Comparison of ENCODE assay signal across 1 cellular context in the genomic region with DNA sequence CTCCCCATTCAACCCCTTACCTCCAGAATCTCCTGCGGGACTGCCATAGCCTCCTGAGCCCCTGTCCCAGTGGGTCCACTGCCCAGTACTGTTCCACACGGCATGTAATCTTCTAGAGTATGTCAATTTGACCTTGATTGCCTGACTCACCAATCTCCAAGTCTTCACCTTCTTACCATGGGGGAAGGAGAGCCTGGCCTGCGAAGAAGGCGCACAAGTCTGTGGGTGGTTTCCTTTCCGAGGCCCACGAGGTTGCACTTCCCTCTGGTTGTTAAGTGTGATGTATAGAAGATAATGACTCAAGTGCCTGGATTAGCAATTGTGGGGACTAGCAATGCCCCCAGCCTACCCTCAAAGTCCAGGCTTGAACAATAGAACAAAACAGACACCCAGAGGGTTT.
TF ChIP-seq lines count a peak whose summit lies in the region.

No MANE protein-coding gene starts in this region.

TF ChIP-seq in WTC11, 78 proteins besides CTCF, POLR2A, EP300 and RAD21 (continued from another document):
- TF ChIP-seq, protein P1, sequence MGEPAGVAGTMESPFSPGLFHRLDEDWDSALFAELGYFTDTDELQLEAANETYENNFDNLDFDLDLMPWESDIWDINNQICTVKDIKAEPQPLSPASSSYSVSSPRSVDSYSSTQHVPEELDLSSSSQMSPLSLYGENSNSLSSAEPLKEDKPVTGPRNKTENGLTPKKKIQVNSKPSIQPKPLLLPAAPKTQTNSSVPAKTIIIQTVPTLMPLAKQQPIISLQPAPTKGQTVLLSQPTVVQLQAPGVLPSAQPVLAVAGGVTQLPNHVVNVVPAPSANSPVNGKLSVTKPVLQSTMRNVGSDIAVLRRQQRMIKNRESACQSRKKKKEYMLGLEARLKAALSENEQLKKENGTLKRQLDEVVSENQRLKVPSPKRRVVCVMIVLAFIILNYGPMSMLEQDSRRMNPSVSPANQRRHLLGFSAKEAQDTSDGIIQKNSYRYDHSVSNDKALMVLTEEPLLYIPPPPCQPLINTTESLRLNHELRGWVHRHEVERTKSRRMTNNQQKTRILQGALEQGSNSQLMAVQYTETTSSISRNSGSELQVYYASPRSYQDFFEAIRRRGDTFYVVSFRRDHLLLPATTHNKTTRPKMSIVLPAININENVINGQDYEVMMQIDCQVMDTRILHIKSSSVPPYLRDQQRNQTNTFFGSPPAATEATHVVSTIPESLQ (CRISPR knock-in tag; IDR thresholded peaks at IDR 0.05) = no peak
- TF ChIP-seq ZNF219 (CRISPR knock-in tag; IDR thresholded peaks at IDR 0.05; ENCODE audit: borderline replicate concordance) (no peak), NR1H2 (CRISPR knock-in tag; IDR thresholded peaks at IDR 0.05) (no peak), ZNF121 (CRISPR knock-in tag; IDR thresholded peaks at IDR 0.05) (no peak), ZNF263 (CRISPR knock-in tag; IDR thresholded peaks at IDR 0.05; ENCODE audit: low read depth) (no peak), MYBL2 (CRISPR knock-in tag; IDR thresholded peaks at IDR 0.05) (no peak), EMX1 (CRISPR knock-in tag; IDR thresholded peaks at IDR 0.05) (no peak), RELA (CRISPR knock-in tag; IDR thresholded peaks at IDR 0.05; ENCODE audit: borderline replicate concordance) (no peak)
- TF ChIP-seq, protein P2, sequence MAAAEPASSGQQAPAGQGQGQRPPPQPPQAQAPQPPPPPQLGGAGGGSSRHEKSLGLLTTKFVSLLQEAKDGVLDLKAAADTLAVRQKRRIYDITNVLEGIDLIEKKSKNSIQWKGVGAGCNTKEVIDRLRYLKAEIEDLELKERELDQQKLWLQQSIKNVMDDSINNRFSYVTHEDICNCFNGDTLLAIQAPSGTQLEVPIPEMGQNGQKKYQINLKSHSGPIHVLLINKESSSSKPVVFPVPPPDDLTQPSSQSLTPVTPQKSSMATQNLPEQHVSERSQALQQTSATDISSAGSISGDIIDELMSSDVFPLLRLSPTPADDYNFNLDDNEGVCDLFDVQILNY (CRISPR knock-in tag; IDR thresholded peaks at IDR 0.05) = no peak
TF ChIP-seq in WTC11: peak in this region for 0.
